Comparison of ENCODE assay signal across 14 cellular contexts in genomic region chr20:62549499-62550086, GRCh38.
DNase-seq lines count a peak whose midpoint lies in the region; ATAC-seq and TF ChIP-seq lines count a peak whose summit lies in the region.
"Had no signal": no experiment of that assay in that cellular context is flagged by ENCODE, and none has a peak within 500 bp of the region (broad histone marks: within the 10 kb centered on the region; RNA-seq: fewer than 3 reads in every experiment).

No MANE protein-coding gene starts in this region.

- H3K27me3 ChIP-seq in right atrium auricular region = no peaks in the 10 kb centered on the region
- H3K27me3 ChIP-seq in skeletal muscle tissue (ENCODE audit: control insufficient read depth in 3 of 3, insufficient read depth in 3 of 3, low read length in 3 of 3) = peaks cover 3 to 29% (median 4%) of the 10 kb centered on the region in 3 donors
- H3K27me3 ChIP-seq in upper lobe of right lung = peaks cover 70% of the 10 kb centered on the region

- H3K9ac ChIP-seq in skeletal muscle tissue (ENCODE audit: low read depth in 1 of 3, low read length in 3 of 3) = peak overlapping the region; percentile 72 to 85 (median 80)

- TF ChIP-seq CTCF in GM12873 (IDR thresholded peaks at IDR 0.05; ENCODE audit: insufficient read depth, low read depth, low read length, missing control alignments) = peak; percentile 3
- TF ChIP-seq CTCF in right atrium auricular region (IDR thresholded peaks at IDR 0.05) = peak in 1 of 2 donors; percentile 21
- TF ChIP-seq CTCF in upper lobe of right lung (IDR thresholded peaks at IDR 0.05) = no peak

- H3K4me3 ChIP-seq in right atrium auricular region (peak overlapping the region in 1 of 2 donors; percentile 72), skeletal muscle tissue (ENCODE audit: low read length in 3 of 3) (peak overlapping the region; percentile 30 to 60 (median 58)), upper lobe of right lung (no peak overlapping the region)

- peaks cover 37% of the 10 kb centered on the region for H3K36me3 ChIP-seq in right atrium auricular region
- peaks cover 15 to 39% (median 25%) of the 10 kb centered on the region in 3 donors for H3K36me3 ChIP-seq in skeletal muscle tissue (ENCODE audit: control insufficient read depth in 3 of 3, insufficient read depth in 3 of 3, low read length in 3 of 3)
- no peaks in the 10 kb centered on the region for H3K36me3 ChIP-seq in upper lobe of right lung
- H3K36me3 ChIP-seq: breast epithelium, upper lobe of left lung had no signal

- DNase-seq in SK-N-DZ (ENCODE audit: low spot score) (peak; percentile 32), right atrium auricular region (ENCODE audit: low spot score) (no peak), NCI-H345 (lab: John Stamatoyannopoulos, UW) (no peak), upper lobe of right lung (no peak), substantia nigra (lab: John Stamatoyannopoulos, UW) (no peak)
- no peak for DNase-seq in activated CD8-positive, alpha-beta memory T cell treated with anti-CD3 and anti-CD28 coated beads, Interleukin-2, amount 50 U/mL, for 48 hours
- DNase-seq: midbrain, NCI-H2107, NCI-H774, SHP77 had no signal

- intact Hi-C loops in upper lobe of right lung (cut with DNase I) = no loop called here

- ATAC-seq in upper lobe of right lung = no peak

- H3K4me1 ChIP-seq in right atrium auricular region (peaks cover 0 to 36% of the 10 kb centered on the region in 2 donors), skeletal muscle tissue (ENCODE audit: control insufficient read depth in 3 of 3, insufficient read depth in 3 of 3, low read length in 3 of 3) (peaks cover 12 to 45% (median 23%) of the 10 kb centered on the region in 3 donors), upper lobe of right lung (peaks cover 4% of the 10 kb centered on the region)

- H3K27ac ChIP-seq in right atrium auricular region (peak overlapping the region; percentile 91 to 92), skeletal muscle tissue (ENCODE audit: low read depth, low read length) (peak overlapping the region; percentile 99), upper lobe of right lung (no peak overlapping the region), substantia nigra (ENCODE audit: low read depth, low read length, poor library complexity, severe bottlenecking) (no peak overlapping the region)
- H3K27ac ChIP-seq: breast epithelium, upper lobe of left lung had no signal

- no peaks in the 10 kb centered on the region for H3K9me3 ChIP-seq in right atrium auricular region
- H3K9me3 ChIP-seq in skeletal muscle tissue (ENCODE audit: control insufficient read depth in 3 of 3, low read length in 3 of 3) = no peaks in the 10 kb centered on the region
- H3K9me3 ChIP-seq in upper lobe of right lung = no peaks in the 10 kb centered on the region
- H3K9me3 ChIP-seq: breast epithelium, upper lobe of left lung had no signal

Comparison
In these comparisons a context has a peak if more than half of its experiments do, and no peak if none do; other contexts are left out.
1. H3K27ac ChIP-seq: peak in right atrium auricular region (2 of 2) and skeletal muscle tissue (single experiment); none in upper lobe of right lung (single experiment) and substantia nigra (single experiment).